18 cellular contexts compared by ENCODE assay signal in genomic region chr19:39296055-39296645, GRCh38. TPM values are rescaled to one million over a fixed set of nuclear protein-coding genes. Genes with fewer than 3 reads are reported as not detected.
A peak's percentile ranks its signal among the peaks of the same experiment; 100 is the strongest.
DNase-seq lines count a peak whose midpoint lies in the region; ATAC-seq lines count a peak whose summit lies in the region.
"Had no signal": no experiment of that assay in that cellular context is flagged by ENCODE, and none has a peak within 500 bp of the region (broad histone marks: within the 10 kb centered on the region; RNA-seq: fewer than 3 reads in every experiment).

Gene IFNL1 (plus strand): TSS chr19:39296407. CDS start chr19:39296422, 15 bp downstream.

- no peaks in the 10 kb centered on the region for H3K36me3 Mint-ChIP-seq in activated CD8-positive, alpha-beta memory T cell treated with anti-CD3 and anti-CD28 coated beads, Interleukin-2, amount 10 ng/mL, durations not matched to agents 7 days and 5 days
- H3K36me3 Mint-ChIP-seq in immature natural killer cell, result no peaks in the 10 kb centered on the region
- H3K36me3 Mint-ChIP-seq in stimulated activated naive B cell treated with anti-CD40 and anti-IgM and Interleukin-4, amounts not matched to agents 10 μg/mL and 1 μg/mL and 100 μg/mL, for 72 hours, result no peaks in the 10 kb centered on the region
- H3K36me3 Mint-ChIP-seq: mesothelial cell of epicardium had no signal

- peak within 1 kb of the TSS; percentile 24 for H3K27ac Mint-ChIP-seq in activated CD8-positive, alpha-beta memory T cell treated with anti-CD3 and anti-CD28 coated beads, Interleukin-2, amount 10 ng/mL, durations not matched to agents 7 days and 5 days
- H3K27ac Mint-ChIP-seq in immature natural killer cell, result peak within 1 kb of the TSS; percentile 56 to 91 (median 74)
- peak within 1 kb of the TSS; percentile 42 for H3K27ac Mint-ChIP-seq in stimulated activated naive B cell treated with anti-CD40 and anti-IgM and Interleukin-4, amounts not matched to agents 10 μg/mL and 1 μg/mL and 100 μg/mL, for 72 hours
- H3K27ac Mint-ChIP-seq: mesothelial cell of epicardium had no signal

- no peak within 1 kb of the TSS for H3K4me3 Mint-ChIP-seq in activated CD8-positive, alpha-beta memory T cell treated with anti-CD3 and anti-CD28 coated beads, Interleukin-2, amount 10 ng/mL, durations not matched to agents 7 days and 5 days
- peak within 1 kb of the TSS; percentile 54 to 81 (median 63) for H3K4me3 Mint-ChIP-seq in immature natural killer cell
- H3K4me3 Mint-ChIP-seq in stimulated activated naive B cell treated with anti-CD40 and anti-IgM and Interleukin-4, amounts not matched to agents 10 μg/mL and 1 μg/mL and 100 μg/mL, for 72 hours, result no peak within 1 kb of the TSS
- H3K4me3 Mint-ChIP-seq: mesothelial cell of epicardium had no signal

- CTCF ChIA-PET in activated CD8-positive, alpha-beta memory T cell treated with anti-CD3 and anti-CD28 coated beads, Interleukin-2, amount 10 ng/mL, durations not matched to agents 7 days and 5 days (lab: Charles Lee), result interaction anchor here (2.8 kb wide), 1 partner anchor 174 kb away, joined by 7 read pairs; no protein-coding TSS in a partner anchor

- peaks cover 23% of the 10 kb centered on the region for H3K27me3 Mint-ChIP-seq in activated CD8-positive, alpha-beta memory T cell treated with anti-CD3 and anti-CD28 coated beads, Interleukin-2, amount 10 ng/mL, durations not matched to agents 7 days and 5 days
- H3K27me3 Mint-ChIP-seq in immature natural killer cell (ENCODE audit: low read depth in 3 of 3), result peaks cover 19 to 23% (median 21%) of the 10 kb centered on the region in 3 donors
- peaks cover 21 to 23% of the 10 kb centered on the region in 2 donors for H3K27me3 Mint-ChIP-seq in stimulated activated naive B cell treated with anti-CD40 and anti-IgM and Interleukin-4, amounts not matched to agents 10 μg/mL and 1 μg/mL and 100 μg/mL, for 72 hours

- ATAC-seq in activated CD8-positive, alpha-beta memory T cell treated with anti-CD3 and anti-CD28 coated beads, Interleukin-2, amount 10 ng/mL, durations not matched to agents 7 days and 5 days, result no peak
- ATAC-seq in stimulated activated naive B cell treated with anti-CD40 and anti-IgM and Interleukin-4, amounts not matched to agents 10 μg/mL and 1 μg/mL and 100 μg/mL, for 72 hours (replicated peaks), result no peak
- no peak for ATAC-seq in GM19452 (IDR thresholded peaks at IDR 0.05; ENCODE audit: unreplicated experiment)

- no peak for DNase-seq in activated CD8-positive, alpha-beta memory T cell treated with anti-CD3 and anti-CD28 coated beads, Interleukin-2, amount 10 ng/mL, durations not matched to agents 7 days and 5 days
- DNase-seq in activated CD8-positive, alpha-beta memory T cell treated with anti-CD3 and anti-CD28 coated beads, Interleukin-2, amount 50 U/mL, for 4 hours, result no peak
- DNase-seq in M059J (ENCODE audit: low read depth) (peak; percentile 37), immature natural killer cell (no peak), DMS 273 (lab: John Stamatoyannopoulos, UW; ENCODE audit: unreplicated experiment) (no peak), epidermal melanocyte (ENCODE audit: insufficient read length, low spot score) (no peak)
- DNase-seq in stimulated activated naive B cell treated with anti-CD40 and anti-IgM and Interleukin-4, amounts not matched to agents 10 μg/mL and 1 μg/mL and 100 μg/mL, for 72 hours, result no peak
- DNase-seq: activated CD4-positive, alpha-beta T cell treated with anti-CD3 and anti-CD28 coated beads, Interleukin-2, amount 50 U/mL, for 1 hour; amniotic stem cell; effector memory CD4-positive, alpha-beta T cell; hippocampal formation; kidney glomerular epithelial cell; NCI-H1694 treated with DMSO at 0.1 percent for 48 hours; NCI-H524; SK-N-SH had no signal

- peaks cover 49% of the 10 kb centered on the region for H3K4me1 Mint-ChIP-seq in activated CD8-positive, alpha-beta memory T cell treated with anti-CD3 and anti-CD28 coated beads, Interleukin-2, amount 10 ng/mL, durations not matched to agents 7 days and 5 days
- peaks cover 50 to 55% of the 10 kb centered on the region in 2 donors for H3K4me1 Mint-ChIP-seq in immature natural killer cell
- peaks cover 0 to 2% of the 10 kb centered on the region in 2 donors for H3K4me1 Mint-ChIP-seq in stimulated activated naive B cell treated with anti-CD40 and anti-IgM and Interleukin-4, amounts not matched to agents 10 μg/mL and 1 μg/mL and 100 μg/mL, for 72 hours

- no peaks in the 10 kb centered on the region for H3K9me3 Mint-ChIP-seq in activated CD8-positive, alpha-beta memory T cell treated with anti-CD3 and anti-CD28 coated beads, Interleukin-2, amount 10 ng/mL, durations not matched to agents 7 days and 5 days (ENCODE audit: low read depth)
- no peaks in the 10 kb centered on the region for H3K9me3 Mint-ChIP-seq in immature natural killer cell
- H3K9me3 Mint-ChIP-seq in stimulated activated naive B cell treated with anti-CD40 and anti-IgM and Interleukin-4, amounts not matched to agents 10 μg/mL and 1 μg/mL and 100 μg/mL, for 72 hours, result no peaks in the 10 kb centered on the region
- H3K9me3 Mint-ChIP-seq: mesothelial cell of epicardium had no signal

RNA-seq across cellular contexts. Expression of gene IFNL1, which starts in this region (rescaled TPM):
- under 1 TPM; 0.26 to 0.70 TPM for total RNA-seq in activated CD8-positive, alpha-beta memory T cell treated with anti-CD3 and anti-CD28 coated beads, Interleukin-2, amount 10 ng/mL, durations not matched to agents 7 days and 5 days
- 1.3 TPM in 1 of 2 replicates, not detected in the other for total RNA-seq in M059J (2014; rRNA removed; shearing (Covaris generic))
- 1 to 10 TPM; 2.2 to 4.8 (median 2.3) TPM for polyA plus RNA-seq in immature natural killer cell
- total RNA-seq: mesothelial cell of epicardium, OCI-LY7 had no signal
- polyA plus RNA-seq: SK-N-SH had no signal

Comparison
In these comparisons a context has a peak if more than half of its experiments do, and no peak if none do; other contexts are left out.
1. H3K4me3 Mint-ChIP-seq: peak in immature natural killer cell (5 of 5); none in activated CD8-positive, alpha-beta memory T cell treated with anti-CD3 and anti-CD28 coated beads, Interleukin-2, amount 10 ng/mL, durations not matched to agents 7 days and 5 days (single experiment) and stimulated activated naive B cell treated with anti-CD40 and anti-IgM and Interleukin-4, amounts not matched to agents 10 μg/mL and 1 μg/mL and 100 μg/mL, for 72 hours (0 of 2).
2. Peak in every context shown above with its lines, with median percentiles within 50 percentile points of each other: H3K27ac Mint-ChIP-seq.